ENCODE assay signal across 1 cellular context in genomic region chr10:103622286-103622685, GRCh38.
TF ChIP-seq lines count a peak whose summit lies in the region.

No MANE protein-coding gene starts in this region.

TF ChIP-seq in K562, 482 proteins besides CTCF, POLR2A, EP300 and RAD21:
- TF ChIP-seq ELF4 (CRISPR knock-in tag; IDR thresholded peaks at IDR 0.05) (no peak), TFAP4 (CRISPR knock-in tag; IDR thresholded peaks at IDR 0.05; ENCODE audit: borderline replicate concordance) (no peak), HNRNPLL (IDR thresholded peaks at IDR 0.05; ENCODE audit: low read depth, low read length, poor library complexity, severe bottlenecking) (no peak), NFATC3 (IDR thresholded peaks at IDR 0.05) (no peak), ZBTB33 (CRISPR knock-in tag; IDR thresholded peaks at IDR 0.05) (peak; percentile 62), RBM39 (optimal IDR thresholded peaks at IDR 0.05; ENCODE audit: low read depth, low read length) (no peak)
